In the genomic region with DNA sequence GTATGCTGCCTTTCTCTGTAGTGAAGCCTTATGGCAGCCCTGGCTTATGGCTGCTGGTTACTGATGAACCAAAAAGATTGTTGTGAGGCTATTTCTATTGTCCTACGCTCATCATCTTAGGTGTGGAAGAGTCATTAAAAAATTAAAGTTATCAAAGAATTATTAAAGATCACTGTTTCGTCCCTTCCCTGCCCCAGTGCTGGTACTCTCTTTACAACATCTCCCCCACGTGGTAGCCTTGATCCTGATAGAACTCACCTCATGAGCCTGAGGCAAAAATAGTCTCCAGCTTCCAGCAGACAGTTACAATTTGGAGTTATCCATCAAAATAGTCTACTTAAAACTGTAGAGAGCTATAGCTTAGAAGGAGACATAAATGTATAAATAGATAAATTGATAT, we compare ENCODE assay signal across 8 cellular contexts.
DNase-seq lines count a peak whose midpoint lies in the region; ATAC-seq and TF ChIP-seq lines count a peak whose summit lies in the region.

No MANE protein-coding gene starts in this region.

- no peak overlapping the region for H3K27ac ChIP-seq in foreskin keratinocyte
- no peak overlapping the region for H3K27ac ChIP-seq in esophagus muscularis mucosa (replicated peaks in 1 of 4)
- no peak overlapping the region for H3K27ac ChIP-seq in esophagus squamous epithelium

- peaks cover 3% of the 10 kb centered on the region for H3K27me3 ChIP-seq in foreskin keratinocyte
- no peaks in the 10 kb centered on the region for H3K27me3 ChIP-seq in esophagus muscularis mucosa
- H3K27me3 ChIP-seq in esophagus squamous epithelium: no peaks in the 10 kb centered on the region

- H3K36me3 ChIP-seq in esophagus muscularis mucosa (no peaks in the 10 kb centered on the region), esophagus squamous epithelium (no peaks in the 10 kb centered on the region)

- ATAC-seq in GM21423 (IDR thresholded peaks at IDR 0.05; ENCODE audit: unreplicated experiment): peak; percentile 52
- peak; percentile 19 for ATAC-seq in foreskin keratinocyte

- intact Hi-C loops in esophagus muscularis mucosa (cut with DNase I) (no loop called here), esophagus squamous epithelium (cut with DNase I) (no loop called here)

- H3K4me1 ChIP-seq in foreskin keratinocyte (no peaks in the 10 kb centered on the region), esophagus muscularis mucosa (peaks cover 0 to 7% (median 0%) of the 10 kb centered on the region in 4 donors), esophagus squamous epithelium (no peaks in the 10 kb centered on the region)

- TF ChIP-seq CTCF in GM12872 (IDR thresholded peaks at IDR 0.05; ENCODE audit: insufficient read depth, low read depth, low read length) (peak; percentile 66), foreskin keratinocyte (conservative IDR thresholded peaks at IDR 0.05) (peak; percentile 45), esophagus muscularis mucosa (IDR thresholded peaks at IDR 0.05) (peak in 1 of 3 experiments; percentile 8), esophagus squamous epithelium (IDR thresholded peaks at IDR 0.05) (peak in 1 of 6 experiments; percentile 7)

- H3K9me3 ChIP-seq in esophagus muscularis mucosa: no peaks in the 10 kb centered on the region
- H3K9me3 ChIP-seq in esophagus squamous epithelium: no peaks in the 10 kb centered on the region

- TF ChIP-seq EP300 in esophagus muscularis mucosa (IDR thresholded peaks at IDR 0.05): no peak

- 51% methylated on average over 3 of the region's 3 CpGs for WGBS in esophagus muscularis mucosa
- WGBS in esophagus squamous epithelium, 2 donors: 30 to 38% methylated on average over 3 of the region's 3 CpGs

- no peak overlapping the region for H3K4me3 ChIP-seq in Jurkat, Clone E6-1 (ENCODE audit: low read length)
- H3K4me3 ChIP-seq in esophagus muscularis mucosa (no peak overlapping the region), esophagus squamous epithelium (no peak overlapping the region)

- no peak for TF ChIP-seq POLR2A in esophagus muscularis mucosa (IDR thresholded peaks at IDR 0.05; ENCODE audit: low read depth)
- no peak for TF ChIP-seq POLR2A in esophagus squamous epithelium (IDR thresholded peaks at IDR 0.05)

- peak; percentile 52 for DNase-seq in Jurkat, Clone E6-1 (ENCODE audit: low read depth, low spot score)
- DNase-seq in foreskin keratinocyte (peak in 1 of 2 donors; percentile 18), esophagus muscularis mucosa (ENCODE audit: extremely low spot score) (no peak), retina (no peak), midbrain (lab: John Stamatoyannopoulos, UW) (no peak), esophagus squamous epithelium (lab: John Stamatoyannopoulos, UW) (no peak)
